ENCODE assay signal across 2 cellular contexts in genomic region chrX:50188859-50189258, GRCh38.
A peak's percentile ranks its signal among the peaks of the same experiment; 100 is the strongest.
TF ChIP-seq lines count a peak whose summit lies in the region.

No MANE protein-coding gene starts in this region.

TF ChIP-seq in liver, 16 proteins besides CTCF, POLR2A, EP300 and RAD21:
- TF ChIP-seq REST (IDR thresholded peaks at IDR 0.05) (no peak), NR2F2 (IDR thresholded peaks at IDR 0.05) (peak; percentile 94), FOXA1 (IDR thresholded peaks at IDR 0.05) (no peak), MAX (IDR thresholded peaks at IDR 0.05) (no peak)
- TF ChIP-seq, protein P1, sequence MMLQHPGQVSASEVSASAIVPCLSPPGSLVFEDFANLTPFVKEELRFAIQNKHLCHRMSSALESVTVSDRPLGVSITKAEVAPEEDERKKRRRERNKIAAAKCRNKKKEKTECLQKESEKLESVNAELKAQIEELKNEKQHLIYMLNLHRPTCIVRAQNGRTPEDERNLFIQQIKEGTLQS (IDR thresholded peaks at IDR 0.05): no peak
- TF ChIP-seq, protein P2, sequence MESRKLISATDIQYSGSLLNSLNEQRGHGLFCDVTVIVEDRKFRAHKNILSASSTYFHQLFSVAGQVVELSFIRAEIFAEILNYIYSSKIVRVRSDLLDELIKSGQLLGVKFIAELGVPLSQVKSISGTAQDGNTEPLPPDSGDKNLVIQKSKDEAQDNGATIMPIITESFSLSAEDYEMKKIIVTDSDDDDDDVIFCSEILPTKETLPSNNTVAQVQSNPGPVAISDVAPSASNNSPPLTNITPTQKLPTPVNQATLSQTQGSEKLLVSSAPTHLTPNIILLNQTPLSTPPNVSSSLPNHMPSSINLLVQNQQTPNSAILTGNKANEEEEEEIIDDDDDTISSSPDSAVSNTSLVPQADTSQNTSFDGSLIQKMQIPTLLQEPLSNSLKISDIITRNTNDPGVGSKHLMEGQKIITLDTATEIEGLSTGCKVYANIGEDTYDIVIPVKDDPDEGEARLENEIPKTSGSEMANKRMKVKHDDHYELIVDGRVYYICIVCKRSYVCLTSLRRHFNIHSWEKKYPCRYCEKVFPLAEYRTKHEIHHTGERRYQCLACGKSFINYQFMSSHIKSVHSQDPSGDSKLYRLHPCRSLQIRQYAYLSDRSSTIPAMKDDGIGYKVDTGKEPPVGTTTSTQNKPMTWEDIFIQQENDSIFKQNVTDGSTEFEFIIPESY (IDR thresholded peaks at IDR 0.05): no peak

TF ChIP-seq in HepG2, 621 proteins besides CTCF, POLR2A, EP300 and RAD21:
- TF ChIP-seq KDM4B (CRISPR knock-in tag; IDR thresholded peaks at IDR 0.05) (no peak), RFXAP (CRISPR knock-in tag; IDR thresholded peaks at IDR 0.05; ENCODE audit: borderline replicate concordance) (no peak)
